ENCODE assay signal across 27 cellular contexts in genomic region chr9:113347479-113347878, GRCh38. TPM values are rescaled to one million over a fixed set of nuclear protein-coding genes. Genes with fewer than 3 reads are reported as not detected.
DNase-seq lines count a peak whose midpoint lies in the region; ATAC-seq and TF ChIP-seq lines count a peak whose summit lies in the region.
"Had no signal": no experiment of that assay in that cellular context is flagged by ENCODE, and none has a peak within 500 bp of the region (broad histone marks: within the 10 kb centered on the region; RNA-seq: fewer than 3 reads in every experiment).

No MANE protein-coding gene starts in this region.

- 64 to 74% (median 70%) methylated on average over 1 of the region's 1 CpG for WGBS in ovary, 3 donors

- TF ChIP-seq POLR2A in ovary (IDR thresholded peaks at IDR 0.05), result no peak

- ATAC-seq in HG03135 (IDR thresholded peaks at IDR 0.05; ENCODE audit: unreplicated experiment), result peak; percentile 16
- ATAC-seq in activated T-helper 17 cell treated with anti-CD3 and anti-CD28 coated beads, Interleukin-2, amount 50 U/mL, for 72 hours (replicated peaks), result peak; percentile 12
- ATAC-seq in HG03571 (IDR thresholded peaks at IDR 0.05; ENCODE audit: unreplicated experiment), result no peak
- ATAC-seq: T-helper 17 cell had no signal

- DNase-seq in T-helper 1 cell, result no peak
- no peak for DNase-seq in cerebellar nuclear complex (lab: John Stamatoyannopoulos, UW)
- DNase-seq in ovary, result no peak
- DNase-seq: activated CD4-positive, alpha-beta T cell treated with anti-CD3 and anti-CD28 coated beads for 48 hours; activated naive CD4-positive, alpha-beta T cell treated with Interleukin-2 at 50 U/mL for 16 hours; amygdala; central memory CD4-positive, alpha-beta T cell; DMS53; GF-D8; H9; NCI-H1092 treated with DMSO at 0.1 percent for 48 hours; NCI-H1930; NCI-H510A; spleen; stimulated activated CD4-positive, alpha-beta T cell treated with anti-CD3 and anti-CD28 coated beads, Interleukin-4, amount 100 ng/mL, for 4 hours; T-helper 17 cell; tibial artery had no signal

- H2AFZ ChIP-seq in parathyroid adenoma, result no peak overlapping the region

- no peak overlapping the region for H3K9ac ChIP-seq in parathyroid adenoma

- H3K4me3 ChIP-seq in parathyroid adenoma (ENCODE audit: low read depth, low read length), result no peak overlapping the region
- no peak overlapping the region for H3K4me3 ChIP-seq in ovary
- H3K4me3 ChIP-seq: right atrium auricular region, spleen, tibial artery had no signal

- no peak overlapping the region for H3K4me2 ChIP-seq in parathyroid adenoma (ENCODE audit: low read length)

- H3K36me3 ChIP-seq in parathyroid adenoma (ENCODE audit: control insufficient read depth, insufficient read depth, low read length), result no peaks in the 10 kb centered on the region
- no peaks in the 10 kb centered on the region for H3K36me3 ChIP-seq in ovary
- H3K36me3 ChIP-seq: right atrium auricular region, spleen, tibial artery had no signal

- peaks cover 9% of the 10 kb centered on the region for H3K79me2 ChIP-seq in parathyroid adenoma

- no peaks in the 10 kb centered on the region for H3K27me3 Mint-ChIP-seq in T-helper 1 cell treated with Interleukin-12 subunit alpha and Interleukin-12 subunit beta and Interleukin-4 antibody, amounts not matched to agents 30 μg/mL and 1 μg/mL, for 36 hours (ENCODE audit: low read depth)
- H3K27me3 Mint-ChIP-seq in activated T-helper 17 cell treated with anti-CD3 and anti-CD28 coated beads, Interleukin-2, amount 50 U/mL, for 72 hours, result peaks cover 19% of the 10 kb centered on the region

- peak overlapping the region; percentile 87 for H3K27ac Mint-ChIP-seq in T-helper 1 cell treated with Interleukin-12 subunit alpha and Interleukin-12 subunit beta and Interleukin-4 antibody, amounts not matched to agents 30 μg/mL and 1 μg/mL, for 36 hours
- H3K27ac Mint-ChIP-seq in activated T-helper 17 cell treated with anti-CD3 and anti-CD28 coated beads, Interleukin-2, amount 50 U/mL, for 72 hours, result no peak overlapping the region
- H3K27ac Mint-ChIP-seq: H9; stimulated activated naive CD8-positive, alpha-beta T cell treated with anti-CD3 and anti-CD28 coated beads, Interleukin-15, Interleukin-2, amounts not matched to agents 100 ng/mL and 50 ng/mL, for 24 hours; T-helper 17 cell had no signal

- H3K27ac ChIP-seq in parathyroid adenoma (peak overlapping the region; percentile 59), ovary (no peak overlapping the region)
- H3K27ac ChIP-seq: right atrium auricular region, spleen, tibial artery had no signal

- H3K9me3 ChIP-seq in parathyroid adenoma (ENCODE audit: control insufficient read depth, low read length), result no peaks in the 10 kb centered on the region
- H3K9me3 ChIP-seq in ovary, result no peaks in the 10 kb centered on the region
- H3K9me3 ChIP-seq: right atrium auricular region, spleen, tibial artery had no signal

- no peak for TF ChIP-seq EP300 in ovary (IDR thresholded peaks at IDR 0.05)

- H3K4me1 ChIP-seq in parathyroid adenoma (peaks cover 13% of the 10 kb centered on the region), ovary (ENCODE audit: insufficient read depth) (peaks cover 2% of the 10 kb centered on the region)

- H3K4me1 Mint-ChIP-seq in T-helper 1 cell treated with Interleukin-12 subunit alpha and Interleukin-12 subunit beta and Interleukin-4 antibody, amounts not matched to agents 30 μg/mL and 1 μg/mL, for 36 hours (ENCODE audit: low read depth), result peaks cover 54% of the 10 kb centered on the region
- peaks cover 32% of the 10 kb centered on the region for H3K4me1 Mint-ChIP-seq in activated T-helper 17 cell treated with anti-CD3 and anti-CD28 coated beads, Interleukin-2, amount 50 U/mL, for 72 hours

- no peak overlapping the region for H3K4me3 Mint-ChIP-seq in T-helper 1 cell treated with Interleukin-12 subunit alpha and Interleukin-12 subunit beta and Interleukin-4 antibody, amounts not matched to agents 30 μg/mL and 1 μg/mL, for 36 hours
- peak overlapping the region; percentile 49 for H3K4me3 Mint-ChIP-seq in activated T-helper 17 cell treated with anti-CD3 and anti-CD28 coated beads, Interleukin-2, amount 50 U/mL, for 72 hours
- H3K4me3 Mint-ChIP-seq: H9; stimulated activated naive CD8-positive, alpha-beta T cell treated with anti-CD3 and anti-CD28 coated beads, Interleukin-15, Interleukin-2, amounts not matched to agents 100 ng/mL and 50 ng/mL, for 24 hours; T-helper 17 cell had no signal

- no peaks in the 10 kb centered on the region for H3K36me3 Mint-ChIP-seq in T-helper 1 cell treated with Interleukin-12 subunit alpha and Interleukin-12 subunit beta and Interleukin-4 antibody, amounts not matched to agents 30 μg/mL and 1 μg/mL, for 36 hours (ENCODE audit: low read depth)
- H3K36me3 Mint-ChIP-seq in activated T-helper 17 cell treated with anti-CD3 and anti-CD28 coated beads, Interleukin-2, amount 50 U/mL, for 72 hours (ENCODE audit: low read depth), result peaks cover 16% of the 10 kb centered on the region

- TF ChIP-seq CTCF in parathyroid adenoma (IDR thresholded peaks at IDR 0.05), result no peak
- no peak for TF ChIP-seq CTCF in ovary (IDR thresholded peaks at IDR 0.05)

- peaks cover 3% of the 10 kb centered on the region for H3K9me3 Mint-ChIP-seq in T-helper 1 cell treated with Interleukin-12 subunit alpha and Interleukin-12 subunit beta and Interleukin-4 antibody, amounts not matched to agents 30 μg/mL and 1 μg/mL, for 36 hours
- no peaks in the 10 kb centered on the region for H3K9me3 Mint-ChIP-seq in activated T-helper 17 cell treated with anti-CD3 and anti-CD28 coated beads, Interleukin-2, amount 50 U/mL, for 72 hours
- H3K9me3 Mint-ChIP-seq: H9; stimulated activated naive CD8-positive, alpha-beta T cell treated with anti-CD3 and anti-CD28 coated beads, Interleukin-15, Interleukin-2, amounts not matched to agents 100 ng/mL and 50 ng/mL, for 24 hours had no signal

- intact Hi-C loops in ovary (cut with DNase I), result no loop called here

- H3K27me3 ChIP-seq in parathyroid adenoma (ENCODE audit: control insufficient read depth, insufficient read depth, low read length) (no peaks in the 10 kb centered on the region), ovary (no peaks in the 10 kb centered on the region)
- H3K27me3 ChIP-seq: right atrium auricular region, tibial artery had no signal

RNA-seq across cellular contexts. Expression of gene BSPRY, which starts 1.9 kb away (rescaled TPM):
- 10 to 100 TPM in 1 of 2 donors, 1 to 10 TPM in 1; 3.2 to 25.9 TPM for total RNA-seq in activated T-helper 17 cell treated with anti-CD3 and anti-CD28 coated beads, Interleukin-2, amount 50 U/mL, for 72 hours
- total RNA-seq in ovary, result 1 to 10 TPM in 1 of 7 donors, under 1 TPM in 5, not detected in 1; 0.10 to 6.9 (median 0.41) TPM
- polyA plus RNA-seq in ovary, result under 1 TPM; 0.11 to 0.47 TPM
- total RNA-seq: A172, osteoblast, SK-MEL-5 had no signal

RNA-seq across cellular contexts. Expression of gene WDR31, which starts 7.4 kb away (rescaled TPM):
- 1 to 10 TPM; 1.6 to 2.2 TPM for total RNA-seq in activated T-helper 17 cell treated with anti-CD3 and anti-CD28 coated beads, Interleukin-2, amount 50 U/mL, for 72 hours
- 1 to 10 TPM; 1.7 to 5.3 (median 3.4) TPM for total RNA-seq in ovary
- polyA plus RNA-seq in ovary, result 1 to 10 TPM; 1.9 to 4.6 TPM

RNA-seq across cellular contexts. Expression of gene HDHD3, which starts 29.3 kb away (rescaled TPM):
- total RNA-seq in activated T-helper 17 cell treated with anti-CD3 and anti-CD28 coated beads, Interleukin-2, amount 50 U/mL, for 72 hours, result 10 to 100 TPM; 15.2 to 19.4 TPM
- 10 to 100 TPM; 15.4 to 23.9 (median 21.1) TPM for total RNA-seq in ovary
- polyA plus RNA-seq in ovary, result 10 to 100 TPM in 1 of 2 donors, 1 to 10 TPM in 1; 8.9 to 24.9 TPM

RNA-seq across cellular contexts. Expression of gene RNF183, which starts 44.3 kb away (rescaled TPM):
- 10 to 100 TPM in 1 of 2 donors, 1 to 10 TPM in 1; 1.9 to 10.9 TPM for total RNA-seq in activated T-helper 17 cell treated with anti-CD3 and anti-CD28 coated beads, Interleukin-2, amount 50 U/mL, for 72 hours
- total RNA-seq in ovary, result 1 to 10 TPM in 1 of 7 donors, under 1 TPM in 2, not detected in 4; 0.38 to 1.3 (median 0.57) TPM
- polyA plus RNA-seq in ovary, result under 1 TPM in 1 of 2 donors, not detected in 1; 0.06 TPM
- total RNA-seq: A172, osteoblast, right atrium auricular region, SK-MEL-5, T-helper 17 cell had no signal

RNA-seq across cellular contexts. Expression of gene ALAD, which starts 53.6 kb away (rescaled TPM):
- total RNA-seq in activated T-helper 17 cell treated with anti-CD3 and anti-CD28 coated beads, Interleukin-2, amount 50 U/mL, for 72 hours, result 10 to 100 TPM; 24.8 to 30.5 TPM
- 10 to 100 TPM; 14.3 to 59.3 (median 34.7) TPM for total RNA-seq in ovary
- polyA plus RNA-seq in ovary, result 10 to 100 TPM; 46.8 to 57.0 TPM
